21 cellular contexts compared by ENCODE assay signal in genomic region chr10:28631896-28632596, GRCh38. TPM values are rescaled to one million over a fixed set of nuclear protein-coding genes. Genes with fewer than 3 reads are reported as not detected.
DNase-seq lines count a peak whose midpoint lies in the region; ATAC-seq and TF ChIP-seq lines count a peak whose summit lies in the region.
"Had no signal": no experiment of that assay in that cellular context is flagged by ENCODE, and none has a peak within 500 bp of the region (broad histone marks: within the 10 kb centered on the region; RNA-seq: fewer than 3 reads in every experiment).

No MANE protein-coding gene starts in this region.

- no peak overlapping the region for H3K9ac ChIP-seq in GM23248

- intact Hi-C loops in mucosa of descending colon (cut with DNase I, micrococcal nuclease) = no loop called here

- H3K4me1 ChIP-seq in GM23248 (ENCODE audit: insufficient read depth) (peaks cover 5% of the 10 kb centered on the region; the same call in 1 of the 2 replicates), mucosa of descending colon (ENCODE audit: low read depth) (no peaks in the 10 kb centered on the region)
- H3K4me1 ChIP-seq: pancreas had no signal

- no peaks in the 10 kb centered on the region for H4K20me1 ChIP-seq in GM23248 (ENCODE audit: insufficient read depth)

- H3K4me3 ChIP-seq in GM23248 (no peak overlapping the region), MG63 (no peak overlapping the region), mucosa of descending colon (no peak overlapping the region)
- H3K4me3 ChIP-seq: esophagus squamous epithelium, pancreas, sigmoid colon had no signal

- peak; percentile 42 for ATAC-seq in mucosa of descending colon
- no peak for ATAC-seq in GM19351 (IDR thresholded peaks at IDR 0.05; ENCODE audit: unreplicated experiment)
- ATAC-seq in omental fat pad (ENCODE audit: low FRiP score) = no peak
- no peak for ATAC-seq in HG02642 (IDR thresholded peaks at IDR 0.05; ENCODE audit: poor library complexity, unreplicated experiment)
- ATAC-seq: activated CD4-positive, alpha-beta T cell treated with anti-CD3 and anti-CD28 coated beads for 36 hours; pancreas; stimulated activated naive B cell treated with anti-CD40 and anti-IgM and Interleukin-4, amounts not matched to agents 10 μg/mL and 1 μg/mL and 100 μg/mL, for 72 hours had no signal

- in situ Hi-C loops in GM23248 (cut with MboI) = no loop called here

- no peaks in the 10 kb centered on the region for H3K9me2 ChIP-seq in GM23248 (ENCODE audit: insufficient read depth)

- H3K27ac ChIP-seq in GM23248 (no peak overlapping the region), epithelial cell of prostate (no peak overlapping the region)
- H3K27ac ChIP-seq: esophagus squamous epithelium, pancreas, RWPE1, sigmoid colon had no signal

- H3K9me3 ChIP-seq in GM23248 (ENCODE audit: low read depth) (no peaks in the 10 kb centered on the region), MG63 (no peaks in the 10 kb centered on the region), mucosa of descending colon (no peaks in the 10 kb centered on the region)
- H3K9me3 ChIP-seq: esophagus squamous epithelium, pancreas, sigmoid colon had no signal

- DNase-seq in GM23248 (peak; percentile 31), MG63 (peak; percentile 76), epithelial cell of prostate (ENCODE audit: low read depth, low spot score) (peak; percentile 8), mucosa of descending colon (no peak), omental fat pad (ENCODE audit: low spot score) (no peak), cerebellar nuclear complex (lab: John Stamatoyannopoulos, UW) (no peak)
- DNase-seq: activated CD4-positive, alpha-beta T cell treated with anti-CD3 and anti-CD28 coated beads for 36 hours; AML-193; central memory CD4-positive, alpha-beta T cell; esophagus squamous epithelium; H7; naive B cell; NCI-H1092; NCI-H2081; NCI-H446 treated with DMSO at 0.1 percent for 48 hours; pancreas; sigmoid colon; stimulated activated naive B cell treated with anti-CD40 and anti-IgM and Interleukin-4, amounts not matched to agents 10 μg/mL and 1 μg/mL and 100 μg/mL, for 72 hours had no signal

- WGBS in GM23248 (ENCODE audit: low coverage in 1 of 2, low lambda C conversion rate in 2 of 2, missing lambda C conversion rate in 2 of 2), 2 experiments = 59 to 60% methylated on average over 5 of the region's 5 CpGs

- no peak overlapping the region for H3K4me2 ChIP-seq in GM23248 (ENCODE audit: unreplicated experiment)

- H3K27me3 ChIP-seq in GM23248 (replicated peaks; ENCODE audit: insufficient read depth) = peaks cover 19% of the 10 kb centered on the region
- H3K27me3 ChIP-seq in MG63 = no peaks in the 10 kb centered on the region
- H3K27me3 ChIP-seq: pancreas, sigmoid colon had no signal

- no peaks in the 10 kb centered on the region for H3K36me3 ChIP-seq in GM23248 (ENCODE audit: low read depth)
- no peaks in the 10 kb centered on the region for H3K36me3 ChIP-seq in MG63
- no peaks in the 10 kb centered on the region for H3K36me3 ChIP-seq in mucosa of descending colon (ENCODE audit: low read depth)
- H3K36me3 ChIP-seq: esophagus squamous epithelium, pancreas, sigmoid colon had no signal

- no peaks in the 10 kb centered on the region for H3K79me2 ChIP-seq in GM23248 (ENCODE audit: insufficient read depth)

- H2AFZ ChIP-seq in GM23248 = no peak overlapping the region

- no peaks in the 10 kb centered on the region for H3F3A ChIP-seq in GM23248 (ENCODE audit: insufficient read depth)

- TF ChIP-seq CTCF in mucosa of descending colon (IDR thresholded peaks at IDR 0.05) (no peak), omental fat pad (IDR thresholded peaks at IDR 0.05) (no peak)

RNA-seq across cellular contexts. Expression of gene BAMBI, which starts 45.3 kb away (rescaled TPM):
- total RNA-seq in GM23248 (2014; rRNA removed; shearing (Covaris generic)) = 0.76 and 1.8 TPM in 2 replicates
- 0.85 and 0.95 TPM in 2 replicates for polyA plus RNA-seq in GM23248 (2016; fragmentation: Nextera tagmentation; extraction: Ambion mirVana)
- 38.3 and 60.4 TPM in 2 replicates for total RNA-seq in MG63 (2014; rRNA removed; shearing (Covaris generic); ENCODE audit: low replicate concordance)
- total RNA-seq in mucosa of descending colon (1 to 10 TPM; 2.7 to 4.4 (median 4.2) TPM), omental fat pad (10 to 100 TPM in 3 of 4 donors, 1 to 10 TPM in 1; 6.9 to 20.5 (median 13.3) TPM)

Comparison
In these comparisons a context has a peak if more than half of its experiments do, and no peak if none do; other contexts are left out.
1. DNase-seq: peak in GM23248 (single experiment), MG63 (single experiment) and epithelial cell of prostate (single experiment); none in mucosa of descending colon (0 of 3), omental fat pad (single experiment) and cerebellar nuclear complex (0 of 2).